13 cellular contexts compared by ENCODE assay signal in genomic region chr11:35798983-35799382, GRCh38.
"Had no signal": no experiment of that assay in that cellular context is flagged by ENCODE, and none has a peak within 500 bp of the region (broad histone marks: within the 10 kb centered on the region; RNA-seq: fewer than 3 reads in every experiment).

No MANE protein-coding gene starts in this region.

- DNase-seq: activated CD4-positive, alpha-beta T cell treated with anti-CD3 and anti-CD28 coated beads for 4 hours; activated CD8-positive, alpha-beta memory T cell treated with anti-CD3 and anti-CD28 coated beads, Interleukin-2, amount 50 U/mL, for 48 hours; activated CD8-positive, alpha-beta T cell treated with anti-CD3 and anti-CD28 coated beads, Interleukin-2, amount 10 ng/mL, durations not matched to agents 7 days and 5 days; activated naive CD4-positive, alpha-beta T cell; foreskin melanocyte; heart right ventricle; left lung; mesendoderm; nephron progenitor cell; T1000; tibial artery; uterus had no signal

- H3K36me3 ChIP-seq: ascending aorta, left lung, tibial artery, uterus had no signal

- H3K4me1 ChIP-seq: ascending aorta, left lung, uterus had no signal

- H3K27me3 ChIP-seq: ascending aorta, heart right ventricle, left lung, tibial artery, uterus had no signal

- H3K27ac ChIP-seq: ascending aorta, heart right ventricle, left lung, tibial artery, uterus had no signal

- ATAC-seq: activated CD8-positive, alpha-beta T cell treated with anti-CD3 and anti-CD28 coated beads, Interleukin-2, amount 10 ng/mL, durations not matched to agents 7 days and 5 days; left lung had no signal

- H3K4me3 ChIP-seq: ascending aorta, heart right ventricle, left lung, tibial artery, uterus had no signal

- H3K9me3 ChIP-seq: ascending aorta, heart right ventricle, left lung, tibial artery, uterus had no signal
